Comparison of ENCODE assay signal across 22 cellular contexts in the genomic region with DNA sequence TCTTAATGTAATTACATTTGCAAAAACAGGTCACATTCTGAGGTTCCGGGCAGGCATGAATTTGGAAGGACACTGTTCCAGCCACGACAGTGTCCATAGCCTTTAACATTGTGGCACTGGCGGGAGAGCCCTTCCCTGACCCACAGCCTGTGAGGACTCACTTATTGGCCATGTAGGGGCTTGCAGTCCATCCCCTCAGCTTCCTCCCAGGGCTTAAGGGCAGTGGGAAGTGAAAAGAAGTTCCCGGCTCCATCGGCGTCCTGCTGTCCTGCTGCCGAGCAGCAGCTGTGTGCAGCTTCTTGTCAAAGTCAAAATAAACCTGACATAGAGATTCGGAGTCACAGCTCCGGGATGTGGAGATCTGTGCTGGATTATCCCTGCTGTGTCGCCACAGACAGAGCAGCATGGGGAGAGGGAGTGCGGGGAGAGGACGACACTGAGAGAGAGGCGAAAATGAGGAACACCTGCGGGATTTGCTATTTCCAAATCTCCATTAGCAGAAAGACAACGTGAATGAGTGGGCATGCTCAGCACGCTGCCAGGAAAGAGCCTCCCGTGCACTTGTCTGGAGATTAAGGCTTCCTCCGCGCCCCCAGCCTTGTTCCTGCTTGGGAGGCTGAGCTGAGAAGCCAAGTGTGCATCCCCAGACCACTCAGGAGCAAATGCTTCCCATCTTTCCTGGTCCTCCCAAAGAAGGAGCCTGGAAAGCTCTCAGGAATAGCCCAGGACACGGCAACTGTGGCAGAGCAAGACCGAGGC.
DNase-seq lines count a peak whose midpoint lies in the region; ATAC-seq and TF ChIP-seq lines count a peak whose summit lies in the region.
"Had no signal": no experiment of that assay in that cellular context is flagged by ENCODE, and none has a peak within 500 bp of the region (broad histone marks: within the 10 kb centered on the region; RNA-seq: fewer than 3 reads in every experiment).

No MANE protein-coding gene starts in this region.

- H3K27me3 ChIP-seq in GM23338 (ENCODE audit: insufficient read depth) (no peaks in the 10 kb centered on the region), hepatocyte (peaks cover 40% of the 10 kb centered on the region)
- H3K27me3 ChIP-seq: right lobe of liver, thyroid gland had no signal

- H3K4me3 Mint-ChIP-seq in GM23338, result 0 out of 3 replicates have a peak overlapping the region, but pooled peaks have one; percentile 7
- H3K4me3 Mint-ChIP-seq in activated CD8-positive, alpha-beta T cell treated with anti-CD3 and anti-CD28 coated beads, Interleukin-2, amount 10 ng/mL, durations not matched to agents 7 days and 5 days, result no peak overlapping the region
- H3K4me3 Mint-ChIP-seq: activated naive CD4-positive, alpha-beta T cell treated with anti-CD3 and anti-CD28 coated beads, Interleukin-2, amount 10 ng/mL, durations not matched to agents 7 days and 5 days; B cell; central memory CD8-positive, alpha-beta T cell; stimulated activated memory B cell treated with anti-CD40 and anti-IgM and Interleukin-4, amounts not matched to agents 10 μg/mL and 1 μg/mL and 100 μg/mL, for 72 hours had no signal

- H3K79me2 ChIP-seq in GM23338 (replicated peaks; ENCODE audit: insufficient read depth), result no peaks in the 10 kb centered on the region
- no peaks in the 10 kb centered on the region for H3K79me2 ChIP-seq in hepatocyte

- no peaks in the 10 kb centered on the region for H3K9me3 ChIP-seq in hepatocyte (ENCODE audit: low read depth)
- H3K9me3 ChIP-seq: esophagus squamous epithelium, left lung, right lobe of liver, thyroid gland had no signal

- H3K36me3 ChIP-seq in GM23338 (ENCODE audit: insufficient read depth), result no peaks in the 10 kb centered on the region
- no peaks in the 10 kb centered on the region for H3K36me3 ChIP-seq in hepatocyte (replicated peaks; ENCODE audit: insufficient read depth, low read depth)
- H3K36me3 ChIP-seq: esophagus squamous epithelium, left lung, right lobe of liver, thyroid gland had no signal

- H3K4me3 ChIP-seq in GM23338, result no peak overlapping the region
- no peak overlapping the region for H3K4me3 ChIP-seq in hepatocyte
- H3K4me3 ChIP-seq: esophagus squamous epithelium, left lung, right lobe of liver, thyroid gland had no signal

- TF ChIP-seq CTCF in GM23338 (conservative IDR thresholded peaks at IDR 0.05; ENCODE audit: low read depth in 2 of 2) (no peak), hepatocyte (IDR thresholded peaks at IDR 0.05; ENCODE audit: poor library complexity) (no peak), omental fat pad (IDR thresholded peaks at IDR 0.05) (no peak)

- ATAC-seq in GM23338, result peak; percentile 67
- peak; percentile 40 for ATAC-seq in omental fat pad (ENCODE audit: low FRiP score)
- no peak for ATAC-seq in activated CD8-positive, alpha-beta T cell treated with anti-CD3 and anti-CD28 coated beads, Interleukin-2, amount 10 ng/mL, durations not matched to agents 7 days and 5 days
- ATAC-seq: right lobe of liver; stimulated activated memory B cell treated with anti-CD40 and anti-IgM and Interleukin-4, amounts not matched to agents 10 μg/mL and 1 μg/mL and 100 μg/mL, for 72 hours had no signal

- peaks cover 2% of the 10 kb centered on the region for H3K27me3 Mint-ChIP-seq in GM23338 (ENCODE audit: insufficient read depth, low read depth, poor library complexity)
- H3K27me3 Mint-ChIP-seq in activated CD8-positive, alpha-beta T cell treated with anti-CD3 and anti-CD28 coated beads, Interleukin-2, amount 10 ng/mL, durations not matched to agents 7 days and 5 days (ENCODE audit: low read depth), result no peaks in the 10 kb centered on the region
- H3K27me3 Mint-ChIP-seq: activated naive CD4-positive, alpha-beta T cell treated with anti-CD3 and anti-CD28 coated beads, Interleukin-2, amount 10 ng/mL, durations not matched to agents 7 days and 5 days had no signal

- H3K4me2 ChIP-seq in GM23338, result no peak overlapping the region
- peak overlapping the region; percentile 69 for H3K4me2 ChIP-seq in hepatocyte

- H3K4me1 Mint-ChIP-seq in GM23338, result peaks cover 18% of the 10 kb centered on the region
- no peaks in the 10 kb centered on the region for H3K4me1 Mint-ChIP-seq in activated CD8-positive, alpha-beta T cell treated with anti-CD3 and anti-CD28 coated beads, Interleukin-2, amount 10 ng/mL, durations not matched to agents 7 days and 5 days (ENCODE audit: low read depth)
- H3K4me1 Mint-ChIP-seq: activated naive CD4-positive, alpha-beta T cell treated with anti-CD3 and anti-CD28 coated beads, Interleukin-2, amount 10 ng/mL, durations not matched to agents 7 days and 5 days; B cell; central memory CD8-positive, alpha-beta T cell; stimulated activated memory B cell treated with anti-CD40 and anti-IgM and Interleukin-4, amounts not matched to agents 10 μg/mL and 1 μg/mL and 100 μg/mL, for 72 hours had no signal

- no peak overlapping the region for H3K27ac ChIP-seq in GM23338 (ENCODE audit: low read depth)
- no peak overlapping the region for H3K27ac ChIP-seq in hepatocyte
- H3K27ac ChIP-seq: esophagus squamous epithelium, left lung, right lobe of liver, thyroid gland had no signal

- H3K36me3 Mint-ChIP-seq in GM23338 (ENCODE audit: low read depth), result no peaks in the 10 kb centered on the region
- H3K36me3 Mint-ChIP-seq in activated CD8-positive, alpha-beta T cell treated with anti-CD3 and anti-CD28 coated beads, Interleukin-2, amount 10 ng/mL, durations not matched to agents 7 days and 5 days (ENCODE audit: low read depth), result no peaks in the 10 kb centered on the region
- H3K36me3 Mint-ChIP-seq: activated naive CD4-positive, alpha-beta T cell treated with anti-CD3 and anti-CD28 coated beads, Interleukin-2, amount 10 ng/mL, durations not matched to agents 7 days and 5 days; stimulated activated memory B cell treated with anti-CD40 and anti-IgM and Interleukin-4, amounts not matched to agents 10 μg/mL and 1 μg/mL and 100 μg/mL, for 72 hours had no signal

- H3K9me2 ChIP-seq in GM23338 (ENCODE audit: insufficient read depth) (no peaks in the 10 kb centered on the region), hepatocyte (replicated peaks; ENCODE audit: insufficient read depth) (no peaks in the 10 kb centered on the region)

- H3F3A ChIP-seq in GM23338 (replicated peaks; ENCODE audit: low read depth), result no peaks in the 10 kb centered on the region

- CTCF ChIA-PET in activated CD8-positive, alpha-beta T cell treated with anti-CD3 and anti-CD28 coated beads, Interleukin-2, amount 10 ng/mL, durations not matched to agents 7 days and 5 days (lab: Charles Lee), result no interaction called here

- H2AFZ ChIP-seq in GM23338 (0 out of 2 replicates have a peak overlapping the region, but pooled peaks have one; percentile 47), hepatocyte (no peak overlapping the region)

- peaks cover 2% of the 10 kb centered on the region; the same call in 1 of the 3 replicates for H3K9me3 Mint-ChIP-seq in GM23338
- no peaks in the 10 kb centered on the region for H3K9me3 Mint-ChIP-seq in activated CD8-positive, alpha-beta T cell treated with anti-CD3 and anti-CD28 coated beads, Interleukin-2, amount 10 ng/mL, durations not matched to agents 7 days and 5 days (ENCODE audit: insufficient read depth)
- H3K9me3 Mint-ChIP-seq: activated naive CD4-positive, alpha-beta T cell treated with anti-CD3 and anti-CD28 coated beads, Interleukin-2, amount 10 ng/mL, durations not matched to agents 7 days and 5 days; stimulated activated memory B cell treated with anti-CD40 and anti-IgM and Interleukin-4, amounts not matched to agents 10 μg/mL and 1 μg/mL and 100 μg/mL, for 72 hours had no signal

- POLR2A ChIA-PET in activated CD8-positive, alpha-beta T cell treated with anti-CD3 and anti-CD28 coated beads, Interleukin-2, amount 10 ng/mL, durations not matched to agents 7 days and 5 days (lab: Charles Lee), result no interaction called here

- WGBS in hepatocyte (ENCODE audit: low lambda C conversion rate, missing lambda C conversion rate), result 37% methylated on average over 21 of the region's 21 CpGs

- no peaks in the 10 kb centered on the region for H4K20me1 ChIP-seq in GM23338 (replicated peaks; ENCODE audit: insufficient read depth)
- no peaks in the 10 kb centered on the region for H4K20me1 ChIP-seq in hepatocyte (ENCODE audit: insufficient read depth, poor library complexity, severe bottlenecking)

- no peaks in the 10 kb centered on the region for H3K4me1 ChIP-seq in GM23338 (ENCODE audit: insufficient read depth)
- H3K4me1 ChIP-seq in hepatocyte (ENCODE audit: insufficient read depth), result no peaks in the 10 kb centered on the region
- H3K4me1 ChIP-seq: esophagus squamous epithelium, left lung, right lobe of liver, thyroid gland had no signal

- DNase-seq in GM23338 (ENCODE audit: low spot score) (no peak), NCI-H524 treated with DMSO at 0.1 percent for 48 hours (lab: John Stamatoyannopoulos, UW) (peak; percentile 8), hepatocyte (ENCODE audit: low spot score) (no peak), omental fat pad (ENCODE audit: low spot score) (no peak), H4 (ENCODE audit: low spot score) (no peak), AG08396 (ENCODE audit: low spot score) (no peak)
- DNase-seq in activated CD8-positive, alpha-beta T cell treated with anti-CD3 and anti-CD28 coated beads, Interleukin-2, amount 10 ng/mL, durations not matched to agents 7 days and 5 days, result no peak
- DNase-seq: activated naive CD4-positive, alpha-beta T cell treated with anti-CD3 and anti-CD28 coated beads, Interleukin-2, amount 10 ng/mL, durations not matched to agents 7 days and 5 days; activated T-cell treated with anti-CD3 and anti-CD28 coated beads, Interleukin-2, amount 50 U/mL, for 48 hours; DND-41; effector memory CD4-positive, alpha-beta T cell; esophagus squamous epithelium; Karpas-422; left lung; NCI-H1048; NCI-H187 treated with DMSO at 0.1 percent for 48 hours; NCI-H446 treated with DMSO at 0.1 percent for 48 hours; right lobe of liver; thyroid gland had no signal

- H3K27ac Mint-ChIP-seq in GM23338, result no peak overlapping the region
- no peak overlapping the region for H3K27ac Mint-ChIP-seq in activated CD8-positive, alpha-beta T cell treated with anti-CD3 and anti-CD28 coated beads, Interleukin-2, amount 10 ng/mL, durations not matched to agents 7 days and 5 days
- H3K27ac Mint-ChIP-seq: activated naive CD4-positive, alpha-beta T cell treated with anti-CD3 and anti-CD28 coated beads, Interleukin-2, amount 10 ng/mL, durations not matched to agents 7 days and 5 days; B cell; stimulated activated memory B cell treated with anti-CD40 and anti-IgM and Interleukin-4, amounts not matched to agents 10 μg/mL and 1 μg/mL and 100 μg/mL, for 72 hours had no signal
